24 cellular contexts compared by ENCODE assay signal in genomic region chr18:10376735-10377134, GRCh38.
DNase-seq lines count a peak whose midpoint lies in the region; ATAC-seq, FAIRE-seq and TF ChIP-seq lines count a peak whose summit lies in the region.
"Had no signal": no experiment of that assay in that cellular context is flagged by ENCODE, and none has a peak within 500 bp of the region (broad histone marks: within the 10 kb centered on the region; RNA-seq: fewer than 3 reads in every experiment).

No MANE protein-coding gene starts in this region.

- no peak overlapping the region for H3K27ac ChIP-seq in astrocyte (ENCODE audit: low read depth, low read length)
- H3K27ac ChIP-seq: adrenal gland, neural progenitor cell, psoas muscle, WERI-Rb-1 had no signal

- H3K4me1 ChIP-seq in astrocyte (ENCODE audit: insufficient read depth, low read length) = peaks cover 30% of the 10 kb centered on the region
- H3K4me1 ChIP-seq: adrenal gland, BE2C, Caco-2, psoas muscle had no signal

- DNase-seq in NCI-H146 (lab: John Stamatoyannopoulos, UW) (peak; percentile 39), NCI-H146 treated with DMSO at 0.1 percent for 48 hours (lab: John Stamatoyannopoulos, UW; ENCODE audit: unreplicated experiment) (no peak), astrocyte (ENCODE audit: low read depth) (peak; percentile 49), left ventricle myocardium superior (peak; percentile 61), type B pancreatic cell (ENCODE audit: extremely low spot score, unreplicated experiment) (no peak), UCSD-AML1 (lab: John Stamatoyannopoulos, UW; ENCODE audit: unreplicated experiment) (no peak), medulla oblongata (ENCODE audit: extremely low spot score) (no peak)
- DNase-seq: activated CD4-positive, alpha-beta T cell treated with anti-CD3 and anti-CD28 coated beads, Interleukin-2, amount 50 U/mL, for 4 hours; activated effector memory CD4-positive, alpha-beta T cell treated with anti-CD3 and anti-CD28 coated beads, Interleukin-2, amount 50 U/mL, for 16 hours; BE2C; Caco-2; DND-41; H9; Kasumi-1; left colon; NCI-H1048; NCI-H82; psoas muscle; T-helper 2 cell; WERI-Rb-1 had no signal

- H3K27ac Mint-ChIP-seq in astrocyte (ENCODE audit: unreplicated experiment) = no peak overlapping the region
- H3K27ac Mint-ChIP-seq in type B pancreatic cell = no peak overlapping the region

- no peaks in the 10 kb centered on the region for H4K20me1 ChIP-seq in astrocyte (ENCODE audit: insufficient read depth, low read length)

- intact Hi-C loops in left ventricle myocardium superior (cut with micrococcal nuclease) = no loop called here

- H3K27me3 Mint-ChIP-seq in astrocyte (ENCODE audit: low read depth, unreplicated experiment) (peaks cover 21% of the 10 kb centered on the region), type B pancreatic cell (no peaks in the 10 kb centered on the region)

- no peaks in the 10 kb centered on the region for H3K9me3 Mint-ChIP-seq in astrocyte (ENCODE audit: unreplicated experiment)
- H3K9me3 Mint-ChIP-seq in type B pancreatic cell = no peaks in the 10 kb centered on the region
- H3K9me3 Mint-ChIP-seq: H9 had no signal

- H3K79me2 ChIP-seq in astrocyte (ENCODE audit: insufficient read depth, low read length) = no peaks in the 10 kb centered on the region

- H3K27me3 ChIP-seq in astrocyte (ENCODE audit: insufficient read depth, low read length) = no peaks in the 10 kb centered on the region
- H3K27me3 ChIP-seq: adrenal gland, neural progenitor cell had no signal

- TF ChIP-seq CTCF in astrocyte (IDR thresholded peaks at IDR 0.05; ENCODE audit: insufficient read depth, low read depth, low read length) (no peak), type B pancreatic cell (conservative IDR thresholded peaks at IDR 0.05) (no peak)

- H3K9ac ChIP-seq in astrocyte (ENCODE audit: low read length) = no peak overlapping the region
- H3K9ac ChIP-seq: neural progenitor cell had no signal

- H3K4me3 Mint-ChIP-seq in astrocyte (ENCODE audit: unreplicated experiment) (no peak overlapping the region), type B pancreatic cell (peak overlapping the region; percentile 33)
- H3K4me3 Mint-ChIP-seq: H9, neural progenitor cell had no signal

- no peak for FAIRE-seq in astrocyte (lab: Jason Lieb, UNC)
- FAIRE-seq: frontal cortex had no signal

- no peaks in the 10 kb centered on the region for H3K36me3 ChIP-seq in astrocyte (ENCODE audit: insufficient read depth, low read length)
- H3K36me3 ChIP-seq: adrenal gland, BE2C, neural progenitor cell, WERI-Rb-1 had no signal

- H3K4me1 Mint-ChIP-seq in astrocyte (ENCODE audit: low read depth, unreplicated experiment) (peaks cover 21% of the 10 kb centered on the region), type B pancreatic cell (ENCODE audit: unreplicated experiment) (peaks cover 47% of the 10 kb centered on the region)

- peak overlapping the region; percentile 4 for H3K4me2 ChIP-seq in astrocyte (ENCODE audit: low read length)
- H3K4me2 ChIP-seq: neural progenitor cell had no signal

- H3K9me3 ChIP-seq in astrocyte (ENCODE audit: insufficient read depth, low read depth, low read length) = no peaks in the 10 kb centered on the region
- H3K9me3 ChIP-seq: adrenal gland, BE2C, Caco-2, psoas muscle had no signal

- no peak overlapping the region for H3K4me3 ChIP-seq in astrocyte (ENCODE audit: insufficient read depth, low read depth, low read length)
- H3K4me3 ChIP-seq: adrenal gland, neural progenitor cell, psoas muscle had no signal

- no peak overlapping the region for H2AFZ ChIP-seq in astrocyte (ENCODE audit: low read depth, low read length)
- H2AFZ ChIP-seq: neural progenitor cell had no signal

- peak; percentile 93 for ATAC-seq in left ventricle myocardium superior
- ATAC-seq in HG02981 (IDR thresholded peaks at IDR 0.05; ENCODE audit: unreplicated experiment) = no peak
- ATAC-seq: left colon, psoas muscle had no signal

- no peaks in the 10 kb centered on the region for H3K36me3 Mint-ChIP-seq in astrocyte (ENCODE audit: low read depth, unreplicated experiment)
- no peaks in the 10 kb centered on the region for H3K36me3 Mint-ChIP-seq in type B pancreatic cell
- H3K36me3 Mint-ChIP-seq: neural progenitor cell had no signal

Comparison
In these comparisons a context has a peak if more than half of its experiments do, and no peak if none do; other contexts are left out.
1. DNase-seq: peak in NCI-H146 (single experiment), astrocyte (single experiment) and left ventricle myocardium superior (single experiment); none in NCI-H146 treated with DMSO at 0.1 percent for 48 hours (single experiment), type B pancreatic cell (single experiment), UCSD-AML1 (single experiment) and medulla oblongata (single experiment).